ENCODE assay signal across 30 cellular contexts in the genomic region with DNA sequence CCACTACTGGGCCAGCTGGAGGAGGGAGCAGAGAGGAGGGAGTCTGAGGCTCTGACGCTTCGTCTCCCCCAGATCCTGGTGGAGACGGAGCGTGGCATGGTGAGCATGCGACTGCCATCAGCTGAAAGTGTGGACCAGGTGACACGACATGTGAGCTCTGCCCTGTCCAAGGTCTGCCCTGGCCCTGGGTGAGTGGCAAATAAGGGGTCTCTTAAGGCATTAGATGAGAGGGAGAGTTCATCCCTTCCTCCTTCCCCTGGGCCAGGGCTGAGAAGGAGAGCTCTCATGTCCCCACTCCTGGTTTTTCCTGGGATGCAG. TPM values are rescaled to one million over a fixed set of nuclear protein-coding genes. Genes with fewer than 3 reads are reported as not detected.
"Had no signal": no experiment of that assay in that cellular context is flagged by ENCODE, and none has a peak within 500 bp of the region (broad histone marks: within the 10 kb centered on the region; RNA-seq: fewer than 3 reads in every experiment).

No MANE protein-coding gene starts in this region.

- H3K9me3 Mint-ChIP-seq: activated B cell treated with CpG ODN at 0.5 μM for 24 hours; activated CD8-positive, alpha-beta T cell treated with anti-CD3 and anti-CD28 coated beads for 36 hours; activated naive CD4-positive, alpha-beta T cell treated with anti-CD3 and anti-CD28 coated beads, Interleukin-2, amount 50 U/mL, for 72 hours had no signal

- H3K4me3 ChIP-seq: Peyer's patch had no signal

- H3K27me3 ChIP-seq: brain microvascular endothelial cell, Peyer's patch had no signal

- H3K36me3 ChIP-seq: brain microvascular endothelial cell, Peyer's patch had no signal

- H3K27ac ChIP-seq: brain microvascular endothelial cell, KMS-11, Peyer's patch, VCaP had no signal

- H3K27ac Mint-ChIP-seq: activated B cell treated with CpG ODN at 0.5 μM for 24 hours; activated CD8-positive, alpha-beta T cell treated with anti-CD3 and anti-CD28 coated beads for 36 hours had no signal

- H3K9me3 ChIP-seq: Peyer's patch had no signal

- ATAC-seq: activated CD8-positive, alpha-beta T cell treated with anti-CD3 and anti-CD28 coated beads for 36 hours; activated naive CD4-positive, alpha-beta T cell treated with anti-CD3 and anti-CD28 coated beads, Interleukin-2, amount 50 U/mL, for 72 hours; PC-3; Right ventricle myocardium inferior had no signal

- H3K4me3 Mint-ChIP-seq: activated CD8-positive, alpha-beta T cell treated with anti-CD3 and anti-CD28 coated beads for 36 hours had no signal

- DNase-seq: activated B cell treated with CpG ODN at 0.5 μM for 24 hours; activated CD4-positive, alpha-beta T cell treated with anti-CD3 and anti-CD28 coated beads for 1 hour; activated CD4-positive, alpha-beta T cell treated with anti-CD3 and anti-CD28 coated beads for 48 hours; activated CD8-positive, alpha-beta T cell treated with anti-CD3 and anti-CD28 coated beads for 36 hours; activated naive CD4-positive, alpha-beta T cell; activated T-cell treated with anti-CD3 and anti-CD28 coated beads, Interleukin-2, amount 50 U/mL, for 1 hour; amniotic stem cell; brain microvascular endothelial cell; MM.1S; MV-4-11; NCI-H1092; NCI-H1436 treated with DMSO at 0.1 percent for 48 hours; NCI-H1694 treated with DMSO at 0.1 percent for 48 hours; NCI-H2029; NCI-H345; NCI-H524 treated with DMSO at 0.1 percent for 48 hours; PC-3; Peyer's patch; RPMI8226; SIG-M5; SW 1271; T-helper 2 cell; T-helper 9 cell had no signal

RNA-seq across cellular contexts. Expression of a gene that starts 2.5 kb away (rescaled TPM):
- total RNA-seq: PC-3 had no signal

RNA-seq across cellular contexts. Expression of a gene that starts 17.1 kb away (rescaled TPM):
- total RNA-seq: activated CD8-positive, alpha-beta memory T cell treated with anti-CD3 and anti-CD28 coated beads for 36 hours; activated CD8-positive, alpha-beta T cell treated with anti-CD3 and anti-CD28 coated beads for 36 hours; LHCN-M2; NCI-H460; PC-3; Right ventricle myocardium inferior had no signal
